In genomic region chr11:107947904-107948303, GRCh38 we compare ENCODE assay signal across 3 cellular contexts.
TF ChIP-seq lines count a peak whose summit lies in the region.

No MANE protein-coding gene starts in this region.

TF ChIP-seq in GM23338, 12 proteins besides CTCF, POLR2A, EP300 and RAD21 (continues in another document):
- TF ChIP-seq EZH2 (IDR thresholded peaks at IDR 0.05; ENCODE audit: low read depth, unreplicated experiment) (no peak), ETS1 (IDR thresholded peaks at IDR 0.05) (no peak), POLR2AphosphoS5 (IDR thresholded peaks at IDR 0.05; ENCODE audit: low read depth) (no peak), ZNF462 (CRISPR knock-in tag; IDR thresholded peaks at IDR 0.05) (no peak)

TF ChIP-seq in HCT116, 20 proteins besides CTCF, POLR2A, EP300 and RAD21:
- TF ChIP-seq SP1 (IDR thresholded peaks at IDR 0.05; ENCODE audit: low read depth) (no peak), EZH2phosphoT487 (IDR thresholded peaks at IDR 0.05; ENCODE audit: borderline replicate concordance) (no peak)

TF ChIP-seq in H1, 55 proteins besides CTCF, POLR2A, EP300 and RAD21:
- TF ChIP-seq YY1 (IDR thresholded peaks at IDR 0.05; ENCODE audit: low read depth, low read length) (no peak), USF2 (IDR thresholded peaks at IDR 0.05; ENCODE audit: low read length) (no peak), CHD2 (IDR thresholded peaks at IDR 0.05; ENCODE audit: low read length) (no peak), NANOG (IDR thresholded peaks at IDR 0.05; ENCODE audit: insufficient read depth, low read depth, low read length, poor library complexity, severe bottlenecking) (no peak)
